ENCODE assay signal across 19 cellular contexts in the genomic region with DNA sequence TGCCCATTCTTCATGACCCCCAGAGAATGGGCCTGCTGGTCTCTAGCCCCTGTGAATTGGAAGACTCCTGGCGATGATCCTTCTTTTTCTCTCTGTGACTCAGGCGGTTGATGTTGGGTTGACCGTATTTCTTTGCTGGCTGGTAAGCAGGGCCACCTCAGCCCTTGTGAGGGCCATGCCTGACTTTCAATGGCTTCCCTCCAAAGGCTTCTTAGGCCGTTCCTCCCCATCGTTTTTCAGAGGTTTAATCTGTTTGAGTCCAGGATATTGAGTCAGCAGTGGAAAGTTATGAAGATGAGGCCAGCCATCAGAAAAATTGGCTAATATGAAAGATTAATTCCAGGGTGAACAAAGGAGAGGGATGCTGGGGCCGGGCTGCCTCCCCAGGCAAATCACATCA. TPM values are rescaled to one million over a fixed set of nuclear protein-coding genes. Genes with fewer than 3 reads are reported as not detected.
DNase-seq lines count a peak whose midpoint lies in the region; ATAC-seq and TF ChIP-seq lines count a peak whose summit lies in the region.
"Had no signal": no experiment of that assay in that cellular context is flagged by ENCODE, and none has a peak within 500 bp of the region (broad histone marks: within the 10 kb centered on the region; RNA-seq: fewer than 3 reads in every experiment).

No MANE protein-coding gene starts in this region.

- H3K36me3 ChIP-seq in HUES48 (ENCODE audit: control insufficient read depth, insufficient read depth, low read length) (no peaks in the 10 kb centered on the region), osteoblast (ENCODE audit: insufficient read depth, low read length) (peaks cover 9% of the 10 kb centered on the region)
- H3K36me3 ChIP-seq: right atrium auricular region had no signal

- H3K4me1 Mint-ChIP-seq in activated CD4-positive, alpha-beta memory T cell treated with anti-CD3 and anti-CD28 coated beads for 36 hours (ENCODE audit: low read depth) = peaks cover 41% of the 10 kb centered on the region
- peaks cover 11% of the 10 kb centered on the region for H3K4me1 Mint-ChIP-seq in activated CD4-positive, alpha-beta memory T cell treated with anti-CD3 and anti-CD28 coated beads, Interleukin-2, amount 10 ng/mL, durations not matched to agents 7 days and 5 days
- H3K4me1 Mint-ChIP-seq in brain = peaks cover 27% of the 10 kb centered on the region

- no peaks in the 10 kb centered on the region for H3K27me3 ChIP-seq in HUES48 (ENCODE audit: control insufficient read depth, insufficient read depth, low read length)
- no peaks in the 10 kb centered on the region for H3K27me3 ChIP-seq in osteoblast (ENCODE audit: insufficient read depth, low read length)
- H3K27me3 ChIP-seq: right atrium auricular region had no signal

- H3K36me3 Mint-ChIP-seq in activated CD4-positive, alpha-beta memory T cell treated with anti-CD3 and anti-CD28 coated beads for 36 hours = peaks cover 5% of the 10 kb centered on the region
- peaks cover 13% of the 10 kb centered on the region for H3K36me3 Mint-ChIP-seq in activated CD4-positive, alpha-beta memory T cell treated with anti-CD3 and anti-CD28 coated beads, Interleukin-2, amount 10 ng/mL, durations not matched to agents 7 days and 5 days (ENCODE audit: low read depth)
- peaks cover 6% of the 10 kb centered on the region for H3K36me3 Mint-ChIP-seq in brain

- H3K9me3 ChIP-seq in HUES48 (ENCODE audit: control insufficient read depth, insufficient read depth, low read length) = no peaks in the 10 kb centered on the region
- H3K9me3 ChIP-seq in osteoblast (ENCODE audit: low read depth, low read length) = no peaks in the 10 kb centered on the region
- H3K9me3 ChIP-seq: right atrium auricular region had no signal

- no peak for DNase-seq in activated CD4-positive, alpha-beta memory T cell treated with anti-CD3 and anti-CD28 coated beads for 36 hours
- no peak for DNase-seq in activated CD4-positive, alpha-beta memory T cell treated with anti-CD3 and anti-CD28 coated beads, Interleukin-2, amount 10 ng/mL, durations not matched to agents 7 days and 5 days
- peak; percentile 96 for DNase-seq in osteoblast (ENCODE audit: insufficient read length, low spot score, missing footprints)
- no peak for DNase-seq in activated effector memory CD4-positive, alpha-beta T cell treated with Interleukin-2 at 50 U/mL for 16 hours
- DNase-seq in Ammon's horn (ENCODE audit: low spot score) = no peak
- DNase-seq: activated B cell treated with CpG ODN at 0.5 μM for 24 hours; activated naive CD8-positive, alpha-beta T cell treated with anti-CD3 and anti-CD28 coated beads, Interleukin-2, amount 10 ng/mL, durations not matched to agents 7 days and 5 days; COR-L47; effector CD4-positive, alpha-beta T cell; NCI-H1048; NCI-H2081; SHP77; stimulated activated CD4-positive, alpha-beta T cell treated with anti-CD3 and anti-CD28 coated beads, Interleukin-15, amount 100 ng/mL, for 24 hours; T-helper 1 cell had no signal

- peak overlapping the region; percentile 18 for H3K4me2 ChIP-seq in osteoblast (ENCODE audit: insufficient read depth, low read length)
- H3K4me2 ChIP-seq: KMS-11 had no signal

- no peak for ATAC-seq in GM21786 (IDR thresholded peaks at IDR 0.05; ENCODE audit: unreplicated experiment)

- TF ChIP-seq CTCF in brain (conservative IDR thresholded peaks at IDR 0.05) = no peak
- no peak for TF ChIP-seq CTCF in osteoblast (IDR thresholded peaks at IDR 0.05; ENCODE audit: extremely low read depth, low read depth, low read length)

- intact Hi-C loops in activated CD4-positive, alpha-beta memory T cell treated with anti-CD3 and anti-CD28 coated beads for 36 hours (cut with micrococcal nuclease) = no loop called here

- H3K27me3 Mint-ChIP-seq in activated CD4-positive, alpha-beta memory T cell treated with anti-CD3 and anti-CD28 coated beads for 36 hours = no peaks in the 10 kb centered on the region
- no peaks in the 10 kb centered on the region for H3K27me3 Mint-ChIP-seq in activated CD4-positive, alpha-beta memory T cell treated with anti-CD3 and anti-CD28 coated beads, Interleukin-2, amount 10 ng/mL, durations not matched to agents 7 days and 5 days
- H3K27me3 Mint-ChIP-seq in brain = no peaks in the 10 kb centered on the region
- H3K27me3 Mint-ChIP-seq: activated B cell treated with CpG ODN at 0.5 μM for 24 hours; activated naive CD8-positive, alpha-beta T cell treated with anti-CD3 and anti-CD28 coated beads, Interleukin-2, amount 10 ng/mL, durations not matched to agents 7 days and 5 days had no signal

- peaks cover 99% of the 10 kb centered on the region for H3K79me2 ChIP-seq in osteoblast (ENCODE audit: insufficient read depth, low read length)

- H3K9me3 Mint-ChIP-seq in activated CD4-positive, alpha-beta memory T cell treated with anti-CD3 and anti-CD28 coated beads for 36 hours = no peaks in the 10 kb centered on the region
- peaks cover 6% of the 10 kb centered on the region for H3K9me3 Mint-ChIP-seq in activated CD4-positive, alpha-beta memory T cell treated with anti-CD3 and anti-CD28 coated beads, Interleukin-2, amount 10 ng/mL, durations not matched to agents 7 days and 5 days
- H3K9me3 Mint-ChIP-seq in brain = peaks cover 0 to 3% (median 2%) of the 10 kb centered on the region in 5 experiments
- H3K9me3 Mint-ChIP-seq: activated B cell treated with CpG ODN at 0.5 μM for 24 hours had no signal

- H3K4me3 ChIP-seq in HUES48 (ENCODE audit: low read depth, low read length) (no peak overlapping the region), osteoblast (ENCODE audit: insufficient read depth, low read length) (no peak overlapping the region)
- H3K4me3 ChIP-seq: right atrium auricular region had no signal

- POLR2A ChIA-PET in activated CD4-positive, alpha-beta memory T cell treated with anti-CD3 and anti-CD28 coated beads for 36 hours (lab: Charles Lee) = no interaction called here
- POLR2A ChIA-PET in activated CD4-positive, alpha-beta memory T cell treated with anti-CD3 and anti-CD28 coated beads, Interleukin-2, amount 10 ng/mL, durations not matched to agents 7 days and 5 days (lab: Charles Lee) = no interaction called here

- H3K27ac ChIP-seq in HUES48 (ENCODE audit: low read depth, low read length) = peak overlapping the region; percentile 11
- H3K27ac ChIP-seq in osteoblast (ENCODE audit: low read depth, low read length) = peak overlapping the region; percentile 55
- H3K27ac ChIP-seq: KMS-11, right atrium auricular region had no signal

- CTCF ChIA-PET in activated CD4-positive, alpha-beta memory T cell treated with anti-CD3 and anti-CD28 coated beads for 36 hours (lab: Charles Lee) = interaction anchor here (1.4 kb wide), 1 partner anchor 92 kb away, joined by 3 read pairs; no protein-coding TSS in a partner anchor
- CTCF ChIA-PET in activated CD4-positive, alpha-beta memory T cell treated with anti-CD3 and anti-CD28 coated beads, Interleukin-2, amount 10 ng/mL, durations not matched to agents 7 days and 5 days (lab: Charles Lee) = no interaction called here

- H3K4me1 ChIP-seq in HUES48 (ENCODE audit: control insufficient read depth, insufficient read depth, low read length) (peaks cover 3% of the 10 kb centered on the region; the same call in 1 of the 2 replicates), osteoblast (ENCODE audit: insufficient read depth, low read length) (peaks cover 11% of the 10 kb centered on the region)
- H3K4me1 ChIP-seq: right atrium auricular region had no signal

- H4K20me1 ChIP-seq in osteoblast (ENCODE audit: insufficient read depth, low read length) = peaks cover 32% of the 10 kb centered on the region

- no peak overlapping the region for H2AFZ ChIP-seq in osteoblast (ENCODE audit: low read length)

- no peak overlapping the region for H3K4me3 Mint-ChIP-seq in activated CD4-positive, alpha-beta memory T cell treated with anti-CD3 and anti-CD28 coated beads for 36 hours
- H3K4me3 Mint-ChIP-seq in activated CD4-positive, alpha-beta memory T cell treated with anti-CD3 and anti-CD28 coated beads, Interleukin-2, amount 10 ng/mL, durations not matched to agents 7 days and 5 days = no peak overlapping the region
- H3K4me3 Mint-ChIP-seq in brain = peak overlapping the region in 2 of 5 experiments; percentile 4 to 12
- H3K4me3 Mint-ChIP-seq: activated B cell treated with CpG ODN at 0.5 μM for 24 hours; activated naive CD8-positive, alpha-beta T cell treated with anti-CD3 and anti-CD28 coated beads, Interleukin-2, amount 10 ng/mL, durations not matched to agents 7 days and 5 days had no signal

- peak overlapping the region; percentile 41 for H3K27ac Mint-ChIP-seq in activated CD4-positive, alpha-beta memory T cell treated with anti-CD3 and anti-CD28 coated beads for 36 hours
- no peak overlapping the region for H3K27ac Mint-ChIP-seq in activated CD4-positive, alpha-beta memory T cell treated with anti-CD3 and anti-CD28 coated beads, Interleukin-2, amount 10 ng/mL, durations not matched to agents 7 days and 5 days
- peak overlapping the region; percentile 40 to 86 (median 64) for H3K27ac Mint-ChIP-seq in brain
- H3K27ac Mint-ChIP-seq: activated B cell treated with CpG ODN at 0.5 μM for 24 hours; activated naive CD8-positive, alpha-beta T cell treated with anti-CD3 and anti-CD28 coated beads, Interleukin-2, amount 10 ng/mL, durations not matched to agents 7 days and 5 days had no signal

- H3K9ac ChIP-seq in HUES48 (ENCODE audit: low read depth, low read length) = no peak overlapping the region
- H3K9ac ChIP-seq: KMS-11 had no signal

RNA-seq across cellular contexts. Expression of a gene that starts 13.6 kb away (rescaled TPM):
- total RNA-seq in activated CD4-positive, alpha-beta memory T cell treated with anti-CD3 and anti-CD28 coated beads for 36 hours = 10 to 100 TPM; 82.2 to 82.6 TPM
- 10 to 100 TPM; 70.0 to 71.4 TPM for total RNA-seq in activated CD4-positive, alpha-beta memory T cell treated with anti-CD3 and anti-CD28 coated beads, Interleukin-2, amount 10 ng/mL, durations not matched to agents 7 days and 5 days
- polyA plus RNA-seq in brain (ENCODE audit: insufficient read depth, low read depth, low replicate concordance) = 85.6 TPM
- 47.1 and 57.2 TPM in 2 replicates for total RNA-seq in osteoblast
